Comparison of ENCODE assay signal across 1 cellular context in the genomic region with DNA sequence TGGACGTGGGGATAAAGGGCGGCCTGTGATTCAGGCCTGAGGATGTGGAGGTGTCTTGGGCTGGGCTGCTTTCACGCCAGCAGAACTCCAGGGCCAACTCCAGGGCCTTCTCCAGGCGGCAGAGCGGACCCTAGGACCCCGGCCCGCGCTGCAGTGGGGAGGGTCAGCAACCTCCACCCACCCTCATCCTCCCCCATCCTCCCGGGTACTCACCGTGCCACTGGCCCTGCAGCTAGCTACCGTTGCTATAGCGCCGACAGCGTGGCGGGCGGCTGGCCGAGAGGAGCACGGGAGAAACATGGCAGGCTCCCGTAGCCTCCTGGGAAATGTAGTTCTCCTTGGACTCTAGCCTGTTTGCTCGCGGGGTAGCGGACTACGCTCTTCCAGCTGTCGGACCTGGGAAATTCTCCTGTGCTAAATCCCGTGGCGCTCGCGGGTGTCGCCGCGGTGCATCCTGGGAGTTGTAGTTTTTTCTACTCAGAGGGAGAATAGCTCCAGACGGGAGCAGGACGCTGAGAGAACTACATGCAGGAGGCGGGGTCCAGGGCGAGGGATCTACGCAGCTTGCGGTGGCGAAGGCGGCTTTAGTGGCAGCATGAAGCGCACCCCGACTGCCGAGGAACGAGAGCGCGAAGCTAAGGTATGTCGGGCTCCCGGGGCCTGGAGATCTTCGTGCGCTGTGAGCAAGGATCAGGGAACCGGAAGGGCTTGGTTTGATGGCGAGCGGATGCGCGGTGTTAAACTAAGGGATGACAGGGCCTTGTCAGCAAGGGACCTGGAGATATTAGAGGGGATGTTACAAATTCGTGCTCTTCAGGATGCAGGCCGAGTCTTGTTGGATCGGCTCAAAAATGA.
TF ChIP-seq lines count a peak whose summit lies in the region.

Gene FTO, plus strand, starts transcription at position 567 of the 855 bp plus-strand sequence.
Gene RPGRIP1L, minus strand, starts transcription at position 270 of the 855 bp plus-strand sequence. CDS start 3,136 bp downstream, outside the sequence.

TF ChIP-seq in K562, 482 proteins besides CTCF, POLR2A, EP300 and RAD21 (continued from another document):
- TF ChIP-seq HINFP (tag; conservative IDR thresholded peaks at IDR 0.05; ENCODE audit: low read depth) = 0 out of 2 replicates have a peak, but pooled peaks have one; percentile 7
- peak; percentile 89 for TF ChIP-seq ZNF175 (CRISPR knock-in tag; IDR thresholded peaks at IDR 0.05; ENCODE audit: low read depth)
- TF ChIP-seq, protein P1, sequence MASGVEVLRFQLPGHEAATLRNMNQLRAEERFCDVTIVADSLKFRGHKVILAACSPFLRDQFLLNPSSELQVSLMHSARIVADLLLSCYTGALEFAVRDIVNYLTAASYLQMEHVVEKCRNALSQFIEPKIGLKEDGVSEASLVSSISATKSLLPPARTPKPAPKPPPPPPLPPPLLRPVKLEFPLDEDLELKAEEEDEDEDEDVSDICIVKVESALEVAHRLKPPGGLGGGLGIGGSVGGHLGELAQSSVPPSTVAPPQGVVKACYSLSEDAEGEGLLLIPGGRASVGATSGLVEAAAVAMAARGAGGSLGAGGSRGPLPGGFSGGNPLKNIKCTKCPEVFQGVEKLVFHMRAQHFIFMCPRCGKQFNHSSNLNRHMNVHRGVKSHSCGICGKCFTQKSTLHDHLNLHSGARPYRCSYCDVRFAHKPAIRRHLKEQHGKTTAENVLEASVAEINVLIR (CRISPR knock-in tag; IDR thresholded peaks at IDR 0.05) = peak; percentile 54; the same call in 1 of the 2 replicates
- TF ChIP-seq NRF1 (conservative IDR thresholded peaks at IDR 0.05 in 1 of 2, IDR thresholded peaks at IDR 0.05 in 1 of 2) = peak; percentile 61 to 69
- TF ChIP-seq, protein P2, sequence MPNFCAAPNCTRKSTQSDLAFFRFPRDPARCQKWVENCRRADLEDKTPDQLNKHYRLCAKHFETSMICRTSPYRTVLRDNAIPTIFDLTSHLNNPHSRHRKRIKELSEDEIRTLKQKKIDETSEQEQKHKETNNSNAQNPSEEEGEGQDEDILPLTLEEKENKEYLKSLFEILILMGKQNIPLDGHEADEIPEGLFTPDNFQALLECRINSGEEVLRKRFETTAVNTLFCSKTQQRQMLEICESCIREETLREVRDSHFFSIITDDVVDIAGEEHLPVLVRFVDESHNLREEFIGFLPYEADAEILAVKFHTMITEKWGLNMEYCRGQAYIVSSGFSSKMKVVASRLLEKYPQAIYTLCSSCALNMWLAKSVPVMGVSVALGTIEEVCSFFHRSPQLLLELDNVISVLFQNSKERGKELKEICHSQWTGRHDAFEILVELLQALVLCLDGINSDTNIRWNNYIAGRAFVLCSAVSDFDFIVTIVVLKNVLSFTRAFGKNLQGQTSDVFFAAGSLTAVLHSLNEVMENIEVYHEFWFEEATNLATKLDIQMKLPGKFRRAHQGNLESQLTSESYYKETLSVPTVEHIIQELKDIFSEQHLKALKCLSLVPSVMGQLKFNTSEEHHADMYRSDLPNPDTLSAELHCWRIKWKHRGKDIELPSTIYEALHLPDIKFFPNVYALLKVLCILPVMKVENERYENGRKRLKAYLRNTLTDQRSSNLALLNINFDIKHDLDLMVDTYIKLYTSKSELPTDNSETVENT (CRISPR knock-in tag; IDR thresholded peaks at IDR 0.05) = 0 out of 2 replicates have a peak, but pooled peaks have one; percentile 21
- peak; percentile 37; the same call in 1 of the 2 replicates for TF ChIP-seq TCF7L2 (IDR thresholded peaks at IDR 0.05; ENCODE audit: low read depth, low read length)
- TF ChIP-seq TEAD4 (IDR thresholded peaks at IDR 0.05; ENCODE audit: low read length) = peak; percentile 4; the same call in 1 of the 2 replicates
- no peak for TF ChIP-seq TEAD4 (CRISPR knock-in tag; IDR thresholded peaks at IDR 0.05; ENCODE audit: borderline replicate concordance)
- TF ChIP-seq, protein P3, sequence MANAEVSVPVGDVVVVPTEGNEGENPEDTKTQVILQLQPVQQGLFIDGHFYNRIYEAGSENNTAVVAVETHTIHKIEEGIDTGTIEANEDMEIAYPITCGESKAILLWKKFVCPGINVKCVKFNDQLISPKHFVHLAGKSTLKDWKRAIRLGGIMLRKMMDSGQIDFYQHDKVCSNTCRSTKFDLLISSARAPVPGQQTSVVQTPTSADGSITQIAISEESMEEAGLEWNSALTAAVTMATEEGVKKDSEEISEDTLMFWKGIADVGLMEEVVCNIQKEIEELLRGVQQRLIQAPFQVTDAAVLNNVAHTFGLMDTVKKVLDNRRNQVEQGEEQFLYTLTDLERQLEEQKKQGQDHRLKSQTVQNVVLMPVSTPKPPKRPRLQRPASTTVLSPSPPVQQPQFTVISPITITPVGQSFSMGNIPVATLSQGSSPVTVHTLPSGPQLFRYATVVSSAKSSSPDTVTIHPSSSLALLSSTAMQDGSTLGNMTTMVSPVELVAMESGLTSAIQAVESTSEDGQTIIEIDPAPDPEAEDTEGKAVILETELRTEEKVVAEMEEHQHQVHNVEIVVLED (CRISPR knock-in tag; IDR thresholded peaks at IDR 0.05) = peak; percentile 74
- TF ChIP-seq EGR1 (conservative IDR thresholded peaks at IDR 0.05) = no peak
- no peak for TF ChIP-seq YBX1 (IDR thresholded peaks at IDR 0.05)
- no peak for TF ChIP-seq ZHX1 (conservative IDR thresholded peaks at IDR 0.05; ENCODE audit: low read length)
- TF ChIP-seq, protein P4, sequence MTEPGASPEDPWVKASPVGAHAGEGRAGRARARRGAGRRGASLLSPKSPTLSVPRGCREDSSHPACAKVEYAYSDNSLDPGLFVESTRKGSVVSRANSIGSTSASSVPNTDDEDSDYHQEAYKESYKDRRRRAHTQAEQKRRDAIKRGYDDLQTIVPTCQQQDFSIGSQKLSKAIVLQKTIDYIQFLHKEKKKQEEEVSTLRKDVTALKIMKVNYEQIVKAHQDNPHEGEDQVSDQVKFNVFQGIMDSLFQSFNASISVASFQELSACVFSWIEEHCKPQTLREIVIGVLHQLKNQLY (CRISPR knock-in tag; conservative IDR thresholded peaks at IDR 0.05) = no peak
- TF ChIP-seq CREB3 (tag; conservative IDR thresholded peaks at IDR 0.05; ENCODE audit: low read depth) = peak; percentile 62; the same call in 1 of the 2 replicates
- peak; percentile 72 for TF ChIP-seq NR2C1 (IDR thresholded peaks at IDR 0.05)
- TF ChIP-seq NR2C1 (tag; IDR thresholded peaks at IDR 0.05) = peak; percentile 87
- TF ChIP-seq TAF15 (IDR thresholded peaks at IDR 0.05; ENCODE audit: low read depth, low read length) = peak; percentile 97; the same call in 1 of the 2 replicates
- TF ChIP-seq CREM (IDR thresholded peaks at IDR 0.05; ENCODE audit: low read depth) = peak; percentile 82; the same call in 1 of the 2 replicates
- peak; percentile 99 for TF ChIP-seq TFAP4 (CRISPR knock-in tag; IDR thresholded peaks at IDR 0.05; ENCODE audit: borderline replicate concordance)
- 0 out of 2 replicates have a peak, but pooled peaks have one; percentile 29 for TF ChIP-seq TCF3 (CRISPR knock-in tag; IDR thresholded peaks at IDR 0.05)
- 0 out of 2 replicates have a peak, but pooled peaks have one; percentile 22 for TF ChIP-seq SIN3B (IDR thresholded peaks at IDR 0.05; ENCODE audit: low read depth)
- peak in 1 of 2 experiments; percentile 65; a peak in 2 of 4 replicates for TF ChIP-seq CSDE1 (IDR thresholded peaks at IDR 0.05)
TF ChIP-seq in K562: peak in this region for 107.
